ENCODE assay signal across 1 cellular context in genomic region chr22:42930810-42931420, GRCh38.
TF ChIP-seq lines count a peak whose summit lies in the region.

No MANE protein-coding gene starts in this region.

TF ChIP-seq in GM23338, 12 proteins besides CTCF, POLR2A, EP300 and RAD21 (continued from another document):
- no peak for TF ChIP-seq ZNF462 (CRISPR knock-in tag; IDR thresholded peaks at IDR 0.05)
- TF ChIP-seq REST (IDR thresholded peaks at IDR 0.05; ENCODE audit: unreplicated experiment) = no peak
TF ChIP-seq in GM23338: peak in this region for 0.
